In genomic region chr3:151087648-151088047, GRCh38 we compare ENCODE assay signal across 1 cellular context.
TF ChIP-seq lines count a peak whose summit lies in the region.

No MANE protein-coding gene starts in this region.

TF ChIP-seq in HCT116, 20 proteins besides CTCF, POLR2A, EP300 and RAD21 (continued from another document):
- TF ChIP-seq REST (IDR thresholded peaks at IDR 0.05; ENCODE audit: low read depth) (no peak), ATF3 (IDR thresholded peaks at IDR 0.05) (no peak), ZBTB33 (IDR thresholded peaks at IDR 0.05; ENCODE audit: extremely low read depth, insufficient replicate concordance, low read length) (no peak)
TF ChIP-seq in HCT116: peak in this region for 0.
